Comparison of ENCODE assay signal across 16 cellular contexts in the genomic region with DNA sequence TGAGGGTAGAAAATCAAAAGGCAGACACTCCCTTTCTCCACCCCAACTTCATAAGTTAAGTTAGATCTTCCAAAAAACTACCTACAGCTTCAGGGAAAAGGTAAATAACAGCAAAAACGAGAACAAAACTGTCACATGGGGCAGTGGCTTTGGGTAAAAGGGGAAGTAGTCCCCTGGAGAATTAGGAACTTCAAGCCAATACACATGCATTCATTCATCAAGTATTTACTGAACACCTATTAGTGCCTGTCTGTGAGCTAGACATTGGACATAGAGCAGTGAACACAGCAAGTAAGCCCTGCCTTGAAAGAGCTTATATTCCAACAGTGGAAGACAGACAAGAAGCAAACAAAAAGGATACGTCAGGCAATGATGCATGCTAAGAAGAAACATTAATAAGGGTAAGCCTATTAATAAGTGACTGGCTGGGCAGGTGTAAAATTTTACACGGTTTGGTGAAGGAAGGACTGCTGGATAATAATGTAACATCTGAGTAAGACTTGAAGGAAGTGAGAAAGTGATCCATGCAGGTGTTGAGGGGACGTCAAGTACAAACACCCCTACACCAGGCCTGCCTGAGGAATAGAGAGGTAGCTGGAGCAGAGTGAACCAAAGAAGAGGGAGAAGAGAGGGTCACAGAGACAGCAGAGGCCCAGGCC.
A peak's percentile ranks its signal among the peaks of the same experiment; 100 is the strongest.
DNase-seq lines count a peak whose midpoint lies in the region; ATAC-seq, FAIRE-seq and TF ChIP-seq lines count a peak whose summit lies in the region.
"Had no signal": no experiment of that assay in that cellular context is flagged by ENCODE, and none has a peak within 500 bp of the region (broad histone marks: within the 10 kb centered on the region; RNA-seq: fewer than 3 reads in every experiment).

No MANE protein-coding gene starts in this region.

- H4K91ac ChIP-seq in H1 (replicated peaks; ENCODE audit: insufficient read length, low read length) = no peak overlapping the region

- no peak overlapping the region for H2BK5ac ChIP-seq in H1 (ENCODE audit: low read depth, low read length)

- TF ChIP-seq CTCF in H1 (IDR thresholded peaks at IDR 0.05; ENCODE audit: control extremely low read depth in 1 of 3, insufficient read depth in 1 of 3, low read depth in 1 of 3, low read length in 3 of 3) (no peak), nephron progenitor cell (IDR thresholded peaks at IDR 0.05) (no peak), progenitor cell of endocrine pancreas (IDR thresholded peaks at IDR 0.05; ENCODE audit: unreplicated experiment) (no peak)

- no peaks in the 10 kb centered on the region; a peak in 1 of 7 replicates for H3K27me3 ChIP-seq in H1 (replicated peaks in 1 of 4; ENCODE audit: control insufficient read depth in 3 of 4, extremely low read depth in 1 of 4, insufficient read depth in 3 of 4, low read length in 3 of 4)
- H3K27me3 ChIP-seq: thyroid gland had no signal

- H3K14ac ChIP-seq in H1 (ENCODE audit: insufficient read length) = no peak overlapping the region

- no peak overlapping the region for H3K4me3 ChIP-seq in H1 (ENCODE audit: extremely low read depth in 1 of 4, insufficient read depth in 2 of 4, low read depth in 3 of 4, low read length in 4 of 4)
- H3K4me3 ChIP-seq: thyroid gland had no signal

- H3K9me3 ChIP-seq in H1 (ENCODE audit: insufficient read depth in 2 of 2, low read depth in 1 of 2, low read length in 1 of 2) = no peaks in the 10 kb centered on the region
- H3K9me3 ChIP-seq: thyroid gland had no signal

- H3K4me2 ChIP-seq in H1 (ENCODE audit: insufficient read depth in 1 of 2, low read depth in 2 of 2, low read length in 2 of 2) = no peak overlapping the region

- H3K4me3 Mint-ChIP-seq in nephron progenitor cell (no peak overlapping the region), progenitor cell of endocrine pancreas (ENCODE audit: low read depth) (no peak overlapping the region)
- H3K4me3 Mint-ChIP-seq: activated CD4-positive, alpha-beta memory T cell treated with anti-CD3 and anti-CD28 coated beads, Interleukin-2, amount 10 ng/mL, durations not matched to agents 7 days and 5 days; dendritic cell treated with granulocyte-macrophage colony-stimulating factor and Interleukin-4, amounts not matched to agents 40 ng/mL and 50 ng/mL, for 4 days; H9 had no signal

- no peak for TF ChIP-seq POLR2A in H1 (IDR thresholded peaks at IDR 0.05; ENCODE audit: control extremely low read depth in 1 of 2, low read depth in 2 of 2, low read length in 2 of 2)

- H2AFZ ChIP-seq in H1 (ENCODE audit: low read length) = no peak overlapping the region

- H3K36me3 Mint-ChIP-seq in nephron progenitor cell (ENCODE audit: low read depth) (no peaks in the 10 kb centered on the region), progenitor cell of endocrine pancreas (ENCODE audit: insufficient read depth) (no peaks in the 10 kb centered on the region)

- H3K9ac ChIP-seq in H1 (replicated peaks in 1 of 4; ENCODE audit: extremely low read depth in 1 of 4, low read depth in 3 of 4, low read length in 3 of 4) = no peak overlapping the region

- H3K36me3 ChIP-seq in H1 (ENCODE audit: control insufficient read depth in 2 of 4, insufficient read depth in 4 of 4, low read length in 3 of 4) = no peaks in the 10 kb centered on the region
- H3K36me3 ChIP-seq: thyroid gland had no signal

- H3K4ac ChIP-seq in H1 (replicated peaks; ENCODE audit: insufficient read length, low read depth, low read length) = no peak overlapping the region

- 84% methylated on average over 4 of the region's 4 CpGs; no CpG with 5 or more reads in 1 of the 2 experiments for WGBS in H1 (ENCODE audit: extremely low coverage in 1 of 2, insufficient coverage in 1 of 2, insufficient read length in 1 of 2, insufficient replicate concordance in 2 of 2, low coverage in 1 of 2, low lambda C conversion rate in 2 of 2, missing lambda C conversion rate in 1 of 2), 2 experiments

- H3K27ac Mint-ChIP-seq in nephron progenitor cell = no peak overlapping the region
- no peak overlapping the region for H3K27ac Mint-ChIP-seq in progenitor cell of endocrine pancreas
- H3K27ac Mint-ChIP-seq: activated CD4-positive, alpha-beta memory T cell treated with anti-CD3 and anti-CD28 coated beads, Interleukin-2, amount 10 ng/mL, durations not matched to agents 7 days and 5 days; dendritic cell treated with granulocyte-macrophage colony-stimulating factor and Interleukin-4, amounts not matched to agents 40 ng/mL and 50 ng/mL, for 4 days; H9 had no signal

- TF ChIP-seq EP300 in H1 (IDR thresholded peaks at IDR 0.05; ENCODE audit: borderline replicate concordance in 1 of 2, low read depth in 2 of 2, low read length in 2 of 2) = no peak

- H3K4me1 Mint-ChIP-seq in nephron progenitor cell = no peaks in the 10 kb centered on the region
- no peaks in the 10 kb centered on the region for H3K4me1 Mint-ChIP-seq in progenitor cell of endocrine pancreas (ENCODE audit: low read depth)
- H3K4me1 Mint-ChIP-seq: activated CD4-positive, alpha-beta memory T cell treated with anti-CD3 and anti-CD28 coated beads, Interleukin-2, amount 10 ng/mL, durations not matched to agents 7 days and 5 days had no signal

- H3K79me1 ChIP-seq in H1 (ENCODE audit: low read depth, low read length) = no peaks in the 10 kb centered on the region

- H2BK120ac ChIP-seq in H1 (replicated peaks; ENCODE audit: low read depth, low read length) = no peak overlapping the region

- no peak overlapping the region; the same call in 1 of the 2 replicates for H2AK5ac ChIP-seq in H1 (ENCODE audit: low read depth, low read length)

- ATAC-seq in GM18520 (IDR thresholded peaks at IDR 0.05; ENCODE audit: unreplicated experiment) (peak; percentile 43), GM21717 (IDR thresholded peaks at IDR 0.05; ENCODE audit: unreplicated experiment) (peak; percentile 55), HG03342 (IDR thresholded peaks at IDR 0.05; ENCODE audit: unreplicated experiment) (peak; percentile 82), HG03521 (IDR thresholded peaks at IDR 0.05; ENCODE audit: unreplicated experiment) (no peak)

- H4K20me1 ChIP-seq in H1 (replicated peaks in 1 of 2; ENCODE audit: control insufficient read depth in 1 of 2, insufficient read depth in 2 of 2, low read length in 2 of 2) = no peaks in the 10 kb centered on the region

- no peak for TF ChIP-seq RAD21 in H1 (IDR thresholded peaks at IDR 0.05 in 1 of 2, conservative IDR thresholded peaks at IDR 0.05 in 1 of 2; ENCODE audit: low read depth in 2 of 2, low read length in 2 of 2)

- no peak overlapping the region for H4K5ac ChIP-seq in H1 (ENCODE audit: insufficient read length, low read depth, low read length)

- no peak overlapping the region for H3K18ac ChIP-seq in H1 (ENCODE audit: extremely low read depth, low read length)

- no peak overlapping the region for H2BK15ac ChIP-seq in H1 (ENCODE audit: low read length)

- CTCF ChIA-PET in H1 (lab: Charles Lee; ENCODE audit: partially characterized antibody) = interaction anchor here (0.8 to 1.2 kb wide), 3 partner anchors 8 to 26 kb away, joined by 3 to 4 read pairs (median 4); no protein-coding TSS in a partner anchor

- H3K79me2 ChIP-seq in H1 (ENCODE audit: control insufficient read depth in 1 of 2, insufficient read depth in 2 of 2, low read length in 2 of 2) = no peaks in the 10 kb centered on the region

- no peak for DNase-seq in H1 (ENCODE audit: low read depth in 1 of 2, low spot score in 2 of 2)
- no peak for DNase-seq in nephron progenitor cell
- no peak for DNase-seq in progenitor cell of endocrine pancreas (ENCODE audit: low spot score, unreplicated experiment)
- no peak for DNase-seq in activated effector memory CD4-positive, alpha-beta T cell treated with Interleukin-2 at 50 U/mL for 16 hours
- DNase-seq: activated CD4-positive, alpha-beta memory T cell treated with anti-CD3 and anti-CD28 coated beads, Interleukin-2, amount 10 ng/mL, durations not matched to agents 7 days and 5 days; H9; NCI-H526 treated with DMSO at 0.1 percent for 48 hours; posterior cingulate gyrus; Right ventricle myocardium superior; T-helper 9 cell; thyroid gland had no signal

- H3K27me3 Mint-ChIP-seq in nephron progenitor cell (ENCODE audit: low read depth, poor library complexity) (no peaks in the 10 kb centered on the region), progenitor cell of endocrine pancreas (peaks cover 6% of the 10 kb centered on the region)
- H3K27me3 Mint-ChIP-seq: activated CD4-positive, alpha-beta memory T cell treated with anti-CD3 and anti-CD28 coated beads, Interleukin-2, amount 10 ng/mL, durations not matched to agents 7 days and 5 days; dendritic cell treated with granulocyte-macrophage colony-stimulating factor and Interleukin-4, amounts not matched to agents 40 ng/mL and 50 ng/mL, for 4 days had no signal

- no peaks in the 10 kb centered on the region for H3K23me2 ChIP-seq in H1 (ENCODE audit: low read depth, low read length)

- no peak for FAIRE-seq in H1 (lab: Jason Lieb, UNC)

- H3K9me3 Mint-ChIP-seq in nephron progenitor cell (no peaks in the 10 kb centered on the region), progenitor cell of endocrine pancreas (ENCODE audit: low read depth) (no peaks in the 10 kb centered on the region)
- H3K9me3 Mint-ChIP-seq: activated CD4-positive, alpha-beta memory T cell treated with anti-CD3 and anti-CD28 coated beads, Interleukin-2, amount 10 ng/mL, durations not matched to agents 7 days and 5 days; dendritic cell treated with granulocyte-macrophage colony-stimulating factor and Interleukin-4, amounts not matched to agents 40 ng/mL and 50 ng/mL, for 4 days; H9 had no signal

- H3K4me1 ChIP-seq in H1 (replicated peaks in 1 of 4; ENCODE audit: control insufficient read depth in 3 of 4, insufficient read depth in 4 of 4, low read length in 3 of 4) = no peaks in the 10 kb centered on the region
- H3K4me1 ChIP-seq: thyroid gland had no signal

- H3K56ac ChIP-seq in H1 (replicated peaks; ENCODE audit: insufficient read length, low read depth, low read length) = no peak overlapping the region

- POLR2A ChIA-PET in H1 (lab: Charles Lee; ENCODE audit: partially characterized antibody) = no interaction called here

- H2BK20ac ChIP-seq in H1 (ENCODE audit: low read length) = peak overlapping the region; percentile 9; the same call in 1 of the 2 replicates

- H4K8ac ChIP-seq in H1 (ENCODE audit: extremely low read depth, insufficient read depth, low read length) = no peak overlapping the region

- peak overlapping the region; percentile 43; the same call in 1 of the 2 replicates for H2BK12ac ChIP-seq in H1 (ENCODE audit: low read depth, low read length)

- no peak overlapping the region for H3K23ac ChIP-seq in H1 (ENCODE audit: insufficient read length)

- no peak overlapping the region for H3K27ac ChIP-seq in H1 (ENCODE audit: low read depth, low read length)
- H3K27ac ChIP-seq: thyroid gland had no signal

TF ChIP-seq in H1, 55 proteins besides CTCF, POLR2A, EP300 and RAD21 (continues in another document):
- TF ChIP-seq BCL11A (IDR thresholded peaks at IDR 0.05; ENCODE audit: low read depth in 2 of 2, low read length in 2 of 2) = no peak
- no peak for TF ChIP-seq CTBP2 (IDR thresholded peaks at IDR 0.05; ENCODE audit: borderline replicate concordance, insufficient read depth, insufficient read length, low read length)
- no peak for TF ChIP-seq ZNF274 (IDR thresholded peaks at IDR 0.05; ENCODE audit: borderline replicate concordance, extremely low read depth, low read length)
- no peak for TF ChIP-seq SIX5 (IDR thresholded peaks at IDR 0.05; ENCODE audit: low read depth, low read length)
- no peak for TF ChIP-seq KDM5A (IDR thresholded peaks at IDR 0.05; ENCODE audit: low read length)
- no peak for TF ChIP-seq SUZ12 (IDR thresholded peaks at IDR 0.05; ENCODE audit: low read length)
